1 cellular context compared by ENCODE assay signal in genomic region chr2:162328424-162329157, GRCh38.
TF ChIP-seq lines count a peak whose summit lies in the region.

No MANE protein-coding gene starts in this region.

TF ChIP-seq in WTC11, 78 proteins besides CTCF, POLR2A, EP300 and RAD21 (continued from another document):
- TF ChIP-seq PREB (CRISPR knock-in tag; IDR thresholded peaks at IDR 0.05; ENCODE audit: borderline replicate concordance) (no peak), USF2 (CRISPR knock-in tag; IDR thresholded peaks at IDR 0.05) (no peak), RELA (CRISPR knock-in tag; IDR thresholded peaks at IDR 0.05; ENCODE audit: borderline replicate concordance) (no peak), SP1 (CRISPR knock-in tag; conservative IDR thresholded peaks at IDR 0.05) (no peak), MLX (CRISPR knock-in tag; IDR thresholded peaks at IDR 0.05) (no peak), USF1 (CRISPR knock-in tag; IDR thresholded peaks at IDR 0.05) (no peak), TEAD1 (CRISPR knock-in tag; IDR thresholded peaks at IDR 0.05) (no peak)
